Comparison of ENCODE assay signal across 39 cellular contexts in the genomic region with DNA sequence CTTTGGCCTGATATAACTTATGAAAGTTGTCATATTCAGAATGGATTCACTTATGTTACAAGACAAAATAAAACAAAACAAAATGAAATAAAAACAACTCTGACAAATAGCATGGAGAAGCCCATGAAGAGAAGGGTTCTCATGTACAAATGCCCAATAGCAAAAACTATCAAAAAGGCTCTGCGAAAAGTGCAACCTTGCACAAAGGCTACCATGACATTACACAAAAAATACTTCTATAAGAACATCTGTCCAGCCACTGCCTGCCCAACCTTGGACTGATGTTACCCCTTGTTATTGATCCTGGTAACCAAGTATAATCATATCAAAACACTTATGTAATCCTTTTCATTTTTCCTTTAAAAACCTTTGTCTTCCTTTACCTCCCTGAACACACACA.
"Had no signal": no experiment of that assay in that cellular context is flagged by ENCODE, and none has a peak within 500 bp of the region (broad histone marks: within the 10 kb centered on the region; RNA-seq: fewer than 3 reads in every experiment).

No MANE protein-coding gene starts in this region.

- H3K4me3 Mint-ChIP-seq: activated naive CD4-positive, alpha-beta T cell treated with anti-CD3 and anti-CD28 coated beads for 36 hours; activated naive CD4-positive, alpha-beta T cell treated with anti-CD3 and anti-CD28 coated beads, Interleukin-2, amount 10 ng/mL, durations not matched to agents 7 days and 5 days; activated naive CD4-positive, alpha-beta T cell treated with anti-CD3 and anti-CD28 coated beads, Interleukin-2, amount 50 U/mL, for 24 hours; activated naive CD8-positive, alpha-beta T cell; activated naive CD8-positive, alpha-beta T cell treated with anti-CD3 and anti-CD28 coated beads for 36 hours; activated naive CD8-positive, alpha-beta T cell treated with anti-CD3 and anti-CD28 coated beads, Interleukin-2, amount 10 ng/mL, durations not matched to agents 7 days and 5 days; activated naive CD8-positive, alpha-beta T cell treated with anti-CD3 and anti-CD28 coated beads, Interleukin-2, amount 50 U/mL, for 24 hours; activated T-cell treated with anti-CD3 and anti-CD28 coated beads, Interleukin-2, amount 50 U/mL, for 4 hours; activated T-cell treated with anti-CD3 and anti-CD28 coated beads, Interleukin-2, amount 50 U/mL, for 72 hours; activated T-helper 1 cell treated with anti-CD3 and anti-CD28 coated beads, Interleukin-12 subunit alpha, Interleukin-12 subunit beta, Interleukin-2, Interleukin-4 antibody, amounts not matched to agents 30 ng/mL and 10 ng/mL and 1 ng/mL, durations not matched to agents 14 hours and 24 hours and 36 hours; activated T-helper 17 cell treated with anti-CD3 and anti-CD28 coated beads, Interleukin-2, amount 50 U/mL, for 72 hours; brain; central memory CD8-positive, alpha-beta T cell had no signal

- H3K27ac Mint-ChIP-seq: activated naive CD4-positive, alpha-beta T cell treated with anti-CD3 and anti-CD28 coated beads for 36 hours; activated naive CD4-positive, alpha-beta T cell treated with anti-CD3 and anti-CD28 coated beads, Interleukin-2, amount 10 ng/mL, durations not matched to agents 7 days and 5 days; activated naive CD4-positive, alpha-beta T cell treated with anti-CD3 and anti-CD28 coated beads, Interleukin-2, amount 50 U/mL, for 24 hours; activated naive CD4-positive, alpha-beta T cell treated with anti-CD3 and anti-CD28 coated beads, Interleukin-2, amount 50 U/mL, for 72 hours; activated naive CD8-positive, alpha-beta T cell; activated naive CD8-positive, alpha-beta T cell treated with anti-CD3 and anti-CD28 coated beads for 36 hours; activated naive CD8-positive, alpha-beta T cell treated with anti-CD3 and anti-CD28 coated beads, Interleukin-2, amount 10 ng/mL, durations not matched to agents 7 days and 5 days; activated naive CD8-positive, alpha-beta T cell treated with anti-CD3 and anti-CD28 coated beads, Interleukin-2, amount 50 U/mL, for 24 hours; activated T-cell treated with anti-CD3 and anti-CD28 coated beads, Interleukin-2, amount 50 U/mL, for 72 hours; activated T-helper 1 cell treated with anti-CD3 and anti-CD28 coated beads, Interleukin-12 subunit alpha, Interleukin-12 subunit beta, Interleukin-2, Interleukin-4 antibody, amounts not matched to agents 30 ng/mL and 10 ng/mL and 1 ng/mL, durations not matched to agents 14 hours and 24 hours and 36 hours; activated T-helper 17 cell treated with anti-CD3 and anti-CD28 coated beads, Interleukin-2, amount 50 U/mL, for 72 hours; activated T-helper 2 cell treated with anti-CD3 and anti-CD28 coated beads, Interferon-gamma antibody, Interleukin-2, Interleukin-4, amounts not matched to agents 10 μg/mL and 5 μg/mL and 100 μg/mL, durations not matched to agents 14 hours and 24 hours and 36 hours; brain had no signal

- H3K9me3 ChIP-seq: adrenal gland, ascending aorta, body of pancreas, breast epithelium had no signal

- H3K27me3 Mint-ChIP-seq: activated naive CD8-positive, alpha-beta T cell treated with anti-CD3 and anti-CD28 coated beads, Interleukin-2, amount 50 U/mL, for 24 hours had no signal

- ATAC-seq: activated naive CD4-positive, alpha-beta T cell treated with anti-CD3 and anti-CD28 coated beads, Interleukin-2, amount 50 U/mL, for 72 hours; activated naive CD8-positive, alpha-beta T cell treated with anti-CD3 and anti-CD28 coated beads, Interleukin-2, amount 50 U/mL, for 24 hours; activated T-cell treated with anti-CD3 and anti-CD28 coated beads, Interleukin-2, amount 50 U/mL, for 4 hours; activated T-cell treated with anti-CD3 and anti-CD28 coated beads, Interleukin-2, amount 50 U/mL, for 72 hours; activated T-helper 17 cell treated with anti-CD3 and anti-CD28 coated beads, Interleukin-2, amount 50 U/mL, for 72 hours; body of pancreas had no signal

- FAIRE-seq: astrocyte, bronchial epithelial cell, colon had no signal

- H3K4me3 ChIP-seq: adrenal gland, ascending aorta, body of pancreas, breast epithelium, cardiac muscle cell had no signal

- H3K36me3 ChIP-seq: adrenal gland, ascending aorta, brain microvascular endothelial cell, breast epithelium, cardiac muscle cell had no signal

- H3K4me1 Mint-ChIP-seq: activated naive CD4-positive, alpha-beta T cell treated with anti-CD3 and anti-CD28 coated beads, Interleukin-2, amount 10 ng/mL, durations not matched to agents 7 days and 5 days; activated naive CD4-positive, alpha-beta T cell treated with anti-CD3 and anti-CD28 coated beads, Interleukin-2, amount 50 U/mL, for 24 hours; activated naive CD8-positive, alpha-beta T cell treated with anti-CD3 and anti-CD28 coated beads for 36 hours; activated naive CD8-positive, alpha-beta T cell treated with anti-CD3 and anti-CD28 coated beads, Interleukin-2, amount 10 ng/mL, durations not matched to agents 7 days and 5 days; activated naive CD8-positive, alpha-beta T cell treated with anti-CD3 and anti-CD28 coated beads, Interleukin-2, amount 50 U/mL, for 24 hours; activated T-helper 17 cell treated with anti-CD3 and anti-CD28 coated beads, Interleukin-2, amount 50 U/mL, for 72 hours; central memory CD8-positive, alpha-beta T cell had no signal

- H3K27ac ChIP-seq: adrenal gland, ascending aorta, body of pancreas, brain microvascular endothelial cell, breast epithelium, cardiac muscle cell had no signal

- H3K9me3 Mint-ChIP-seq: activated naive CD4-positive, alpha-beta T cell treated with anti-CD3 and anti-CD28 coated beads for 36 hours; activated naive CD4-positive, alpha-beta T cell treated with anti-CD3 and anti-CD28 coated beads, Interleukin-2, amount 10 ng/mL, durations not matched to agents 7 days and 5 days; activated naive CD4-positive, alpha-beta T cell treated with anti-CD3 and anti-CD28 coated beads, Interleukin-2, amount 50 U/mL, for 24 hours; activated naive CD4-positive, alpha-beta T cell treated with anti-CD3 and anti-CD28 coated beads, Interleukin-2, amount 50 U/mL, for 72 hours; activated naive CD8-positive, alpha-beta T cell treated with anti-CD3 and anti-CD28 coated beads for 36 hours; activated naive CD8-positive, alpha-beta T cell treated with anti-CD3 and anti-CD28 coated beads, Interleukin-2, amount 10 ng/mL, durations not matched to agents 7 days and 5 days; activated naive CD8-positive, alpha-beta T cell treated with anti-CD3 and anti-CD28 coated beads, Interleukin-2, amount 50 U/mL, for 24 hours; activated T-cell treated with anti-CD3 and anti-CD28 coated beads, Interleukin-2, amount 50 U/mL, for 4 hours; activated T-helper 1 cell treated with anti-CD3 and anti-CD28 coated beads, Interleukin-12 subunit alpha, Interleukin-12 subunit beta, Interleukin-2, Interleukin-4 antibody, amounts not matched to agents 30 ng/mL and 10 ng/mL and 1 ng/mL, durations not matched to agents 14 hours and 24 hours and 36 hours; activated T-helper 17 cell treated with anti-CD3 and anti-CD28 coated beads, Interleukin-2, amount 50 U/mL, for 72 hours; activated T-helper 2 cell treated with anti-CD3 and anti-CD28 coated beads, Interferon-gamma antibody, Interleukin-2, Interleukin-4, amounts not matched to agents 10 μg/mL and 5 μg/mL and 100 μg/mL, durations not matched to agents 14 hours and 24 hours and 36 hours; central memory CD8-positive, alpha-beta T cell had no signal

- H3K4me1 ChIP-seq: adrenal gland, ascending aorta, body of pancreas, breast epithelium had no signal

- H3K27me3 ChIP-seq: adrenal gland, ascending aorta, body of pancreas, brain microvascular endothelial cell, breast epithelium, cardiac muscle cell had no signal

- H3K36me3 Mint-ChIP-seq: activated naive CD4-positive, alpha-beta T cell treated with anti-CD3 and anti-CD28 coated beads, Interleukin-2, amount 10 ng/mL, durations not matched to agents 7 days and 5 days; activated naive CD4-positive, alpha-beta T cell treated with anti-CD3 and anti-CD28 coated beads, Interleukin-2, amount 50 U/mL, for 24 hours; activated naive CD4-positive, alpha-beta T cell treated with anti-CD3 and anti-CD28 coated beads, Interleukin-2, amount 50 U/mL, for 72 hours; activated naive CD8-positive, alpha-beta T cell; activated naive CD8-positive, alpha-beta T cell treated with anti-CD3 and anti-CD28 coated beads for 36 hours; activated naive CD8-positive, alpha-beta T cell treated with anti-CD3 and anti-CD28 coated beads, Interleukin-2, amount 10 ng/mL, durations not matched to agents 7 days and 5 days; brain had no signal

- DNase-seq: activated effector memory CD4-positive, alpha-beta T cell treated with anti-CD3 and anti-CD28 coated beads, Interleukin-2, amount 50 U/mL, for 16 hours; activated effector memory CD4-positive, alpha-beta T cell treated with Interleukin-2 at 50 U/mL for 16 hours; activated gamma-delta T cell; activated gamma-delta T cell treated with Interleukin-2 at 50 U/mL for 16 hours; activated naive CD4-positive, alpha-beta T cell; activated naive CD4-positive, alpha-beta T cell treated with anti-CD3 and anti-CD28 coated beads for 36 hours; activated naive CD4-positive, alpha-beta T cell treated with anti-CD3 and anti-CD28 coated beads, Interleukin-2, amount 10 ng/mL, durations not matched to agents 7 days and 5 days; activated naive CD4-positive, alpha-beta T cell treated with anti-CD3 and anti-CD28 coated beads, Interleukin-2, amount 50 U/mL, for 16 hours; activated naive CD4-positive, alpha-beta T cell treated with Interleukin-2 at 50 U/mL for 16 hours; activated naive CD8-positive, alpha-beta T cell treated with anti-CD3 and anti-CD28 coated beads for 36 hours; activated naive CD8-positive, alpha-beta T cell treated with anti-CD3 and anti-CD28 coated beads, Interleukin-2, amount 10 ng/mL, durations not matched to agents 7 days and 5 days; activated naive CD8-positive, alpha-beta T cell treated with anti-CD3 and anti-CD28 coated beads, Interleukin-2, amount 50 U/mL, for 24 hours; activated T-cell treated with anti-CD3 and anti-CD28 coated beads, Interleukin-2, amount 50 U/mL, for 4 hours; activated T-cell treated with anti-CD3 and anti-CD28 coated beads, Interleukin-2, amount 50 U/mL, for 48 hours; activated T-cell treated with anti-CD3 and anti-CD28 coated beads, Interleukin-2, amount 50 U/mL, for 72 hours; adrenal gland; amniotic stem cell; amygdala; anterior cingulate cortex; aorta; body of pancreas; brain microvascular endothelial cell; caudate nucleus; central memory CD4-positive, alpha-beta T cell; cerebellar nuclear complex had no signal
